In genomic region chr2:16639431-16639830, GRCh38 we compare ENCODE assay signal across 1 cellular context.
A peak's percentile ranks its signal among the peaks of the same experiment; 100 is the strongest.
TF ChIP-seq lines count a peak whose summit lies in the region.

No MANE protein-coding gene starts in this region.

TF ChIP-seq in K562, 482 proteins besides CTCF, POLR2A, EP300 and RAD21:
- TF ChIP-seq CBX2 (IDR thresholded peaks at IDR 0.05; ENCODE audit: insufficient read depth, low read length, poor library complexity, severe bottlenecking) (no peak), FOSL1 (tag; conservative IDR thresholded peaks at IDR 0.05) (0 out of 2 replicates have a peak, but pooled peaks have one; percentile 11)
